Comparison of ENCODE assay signal across 7 cellular contexts in genomic region chr15:56732881-56733130, GRCh38. TPM values are rescaled to one million over a fixed set of nuclear protein-coding genes. Genes with fewer than 3 reads are reported as not detected.
DNase-seq lines count a peak whose midpoint lies in the region; ATAC-seq, FAIRE-seq and TF ChIP-seq lines count a peak whose summit lies in the region.

No MANE protein-coding gene starts in this region.

- DNase-seq in H4 (ENCODE audit: low spot score): peak; percentile 20
- DNase-seq in RWPE2 (ENCODE audit: low spot score): no peak
- no peak for DNase-seq in epithelial cell of proximal tubule (ENCODE audit: low read depth)
- DNase-seq in pancreas: no peak
- DNase-seq in DMS114 treated with DMSO at 0.1 percent for 48 hours (lab: John Stamatoyannopoulos, UW; ENCODE audit: unreplicated experiment): no peak
- no peak for DNase-seq in NCI-H2029 treated with DMSO at 0.1 percent for 48 hours (lab: John Stamatoyannopoulos, UW)
- no peak for DNase-seq in GM19239 (ENCODE audit: insufficient read length, low spot score)

- TF ChIP-seq CTCF in RWPE2 (IDR thresholded peaks at IDR 0.05; ENCODE audit: poor library complexity, severe bottlenecking) (no peak), epithelial cell of proximal tubule (conservative IDR thresholded peaks at IDR 0.05; ENCODE audit: low read depth, low read length) (no peak), pancreas (IDR thresholded peaks at IDR 0.05) (no peak)

- intact Hi-C loops in pancreas (cut with DNase I): no loop called here

- peaks cover 7% of the 10 kb centered on the region for H3K9me3 ChIP-seq in RWPE2 (ENCODE audit: severe bottlenecking)
- H3K9me3 ChIP-seq in pancreas: no peaks in the 10 kb centered on the region

- H3K4me1 ChIP-seq in RWPE2 (ENCODE audit: insufficient read depth, poor library complexity, severe bottlenecking) (peaks cover 6% of the 10 kb centered on the region), pancreas (peaks cover 8 to 38% (median 32%) of the 10 kb centered on the region in 3 donors)

- peak overlapping the region; percentile 63 for H3K27ac ChIP-seq in RWPE2 (ENCODE audit: poor library complexity, severe bottlenecking)
- peak overlapping the region; percentile 90 to 98 (median 94) for H3K27ac ChIP-seq in pancreas

- ATAC-seq in RWPE2 (ENCODE audit: low read depth) (peak; percentile 34), pancreas (peak in 1 of 4 donors; percentile 49)

- 0 to 1% methylated on average over 8 of the region's 8 CpGs for WGBS in pancreas, 2 donors

- H3K27me3 ChIP-seq in RWPE2 (ENCODE audit: insufficient read depth, poor library complexity, severe bottlenecking) (no peaks in the 10 kb centered on the region), pancreas (no peaks in the 10 kb centered on the region)

- peak overlapping the region; percentile 54 for H3K4me3 ChIP-seq in RWPE2 (ENCODE audit: severe bottlenecking)
- H3K4me3 ChIP-seq in epithelial cell of proximal tubule (ENCODE audit: low read depth, low read length): peak overlapping the region; percentile 70
- peak overlapping the region; percentile 49 to 81 (median 62) for H3K4me3 ChIP-seq in pancreas

- H3K36me3 ChIP-seq in RWPE2 (ENCODE audit: low read depth) (peaks cover 6% of the 10 kb centered on the region), pancreas (no peaks in the 10 kb centered on the region)

- no peak for FAIRE-seq in pancreas (lab: Jason Lieb, UNC)
- no peak for FAIRE-seq in GM19239 (lab: Jason Lieb, UNC)

RNA-seq across cellular contexts. Expression of gene ZNF280D, which starts 0.5 kb away (rescaled TPM):
- total RNA-seq in H4 (2014; rRNA removed; shearing (Covaris generic)): 11.5 and 13.5 TPM in 2 replicates
- total RNA-seq in epithelial cell of proximal tubule: 8.0 and 10.6 TPM in 2 replicates
- total RNA-seq in pancreas: 10 to 100 TPM; 19.2 to 31.6 (median 26.0) TPM
- 10 to 100 TPM; 13.9 to 17.3 TPM for polyA plus RNA-seq in pancreas
